1 cellular context compared by ENCODE assay signal in the genomic region with DNA sequence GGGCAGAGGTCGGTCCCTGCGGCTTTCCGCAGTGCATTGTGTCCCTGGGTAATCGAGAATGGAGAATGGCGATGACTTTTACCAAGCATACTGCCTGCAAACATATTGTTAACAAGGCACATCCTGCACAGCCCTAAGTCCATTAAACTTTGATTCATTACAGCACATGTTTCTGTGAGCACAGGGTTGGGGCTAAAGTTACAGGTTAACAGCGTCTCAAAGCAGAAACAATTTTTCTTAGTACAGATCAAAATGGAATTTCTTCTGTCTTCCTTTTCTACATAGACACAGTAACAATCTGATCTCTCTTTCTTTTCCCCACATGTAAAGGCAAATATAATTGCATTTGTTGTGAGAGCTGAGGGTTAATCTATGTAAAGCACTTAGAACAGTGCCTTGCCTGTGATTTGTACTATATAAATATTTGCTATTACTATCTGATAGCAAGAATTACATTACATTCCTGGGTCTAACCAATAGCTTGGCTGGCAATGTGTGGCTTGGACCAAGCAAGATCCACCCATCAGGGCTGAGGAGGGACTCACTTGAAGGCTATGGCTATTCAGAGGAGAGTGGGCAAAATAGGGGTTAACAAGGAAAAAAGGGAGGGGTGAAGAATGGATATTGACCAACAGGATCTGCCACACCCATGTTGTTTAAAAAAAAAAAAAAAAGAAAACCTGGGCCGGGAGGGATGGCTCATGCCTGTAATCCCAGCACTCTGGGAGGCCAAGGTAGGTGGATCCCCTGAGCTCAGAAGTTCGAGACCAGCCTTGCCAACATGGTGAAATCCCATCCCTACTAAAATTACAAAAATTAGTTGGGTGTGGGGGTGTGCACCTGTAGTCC.
TF ChIP-seq lines count a peak whose summit lies in the region.

No MANE protein-coding gene starts in this region.

TF ChIP-seq in HepG2, 621 proteins besides CTCF, POLR2A, EP300 and RAD21 (continued from another document and continues in another):
- TF ChIP-seq, protein P1, sequence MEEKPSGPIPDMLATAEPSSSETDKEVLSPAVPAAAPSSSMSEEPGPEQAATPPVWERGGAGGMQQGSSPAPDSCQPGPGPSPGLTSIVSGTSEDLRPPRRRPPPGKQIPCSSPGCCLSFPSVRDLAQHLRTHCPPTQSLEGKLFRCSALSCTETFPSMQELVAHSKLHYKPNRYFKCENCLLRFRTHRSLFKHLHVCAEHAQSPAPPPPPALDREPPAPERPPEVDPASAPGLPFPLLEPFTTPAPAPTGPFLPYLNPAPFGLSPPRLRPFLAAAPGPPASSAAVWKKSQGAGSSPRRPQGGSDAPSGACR (CRISPR knock-in tag; IDR thresholded peaks at IDR 0.05) = peak; percentile 26; the same call in 1 of the 2 replicates
- TF ChIP-seq RCOR2 (CRISPR knock-in tag; IDR thresholded peaks at IDR 0.05) (peak; percentile 72; the same call in 1 of the 2 replicates), EZH2 (conservative IDR thresholded peaks at IDR 0.05; ENCODE audit: low read depth, low read length) (no peak), MEF2D (CRISPR knock-in tag; IDR thresholded peaks at IDR 0.05) (no peak), ZNF30 (CRISPR knock-in tag; IDR thresholded peaks at IDR 0.05) (no peak), ZNF460 (CRISPR knock-in tag; IDR thresholded peaks at IDR 0.05; ENCODE audit: borderline replicate concordance) (no peak; the same call in 1 of the 2 replicates), CBX5 (CRISPR knock-in tag; IDR thresholded peaks at IDR 0.05; ENCODE audit: borderline replicate concordance) (no peak), TARDBP (CRISPR knock-in tag; IDR thresholded peaks at IDR 0.05) (0 out of 2 replicates have a peak, but pooled peaks have one; percentile 42), ZNF614 (CRISPR knock-in tag; IDR thresholded peaks at IDR 0.05; ENCODE audit: borderline replicate concordance) (no peak), PRPF4 (IDR thresholded peaks at IDR 0.05; ENCODE audit: low read depth, low read length, poor library complexity, severe bottlenecking) (no peak), ZNF562 (CRISPR knock-in tag; IDR thresholded peaks at IDR 0.05; ENCODE audit: borderline replicate concordance) (no peak), ZNF235 (CRISPR knock-in tag; IDR thresholded peaks at IDR 0.05; ENCODE audit: borderline replicate concordance) (no peak), ZSCAN21 (CRISPR knock-in tag; IDR thresholded peaks at IDR 0.05; ENCODE audit: borderline replicate concordance) (no peak), ZNF335 (CRISPR knock-in tag; IDR thresholded peaks at IDR 0.05) (peak; percentile 6; the same call in 1 of the 2 replicates), YY1 (IDR thresholded peaks at IDR 0.05; ENCODE audit: insufficient read depth, insufficient replicate concordance, low read depth, low read length) (no peak), KAT2B (IDR thresholded peaks at IDR 0.05; ENCODE audit: borderline replicate concordance, low read depth, low read length) (no peak), ZNF644 (CRISPR knock-in tag; IDR thresholded peaks at IDR 0.05; ENCODE audit: low read depth) (0 out of 2 replicates have a peak, but pooled peaks have one; percentile 21), DPF2 (CRISPR knock-in tag; IDR thresholded peaks at IDR 0.05; ENCODE audit: borderline replicate concordance, low read depth) (peak; percentile 15; the same call in 1 of the 2 replicates), ASH2L (IDR thresholded peaks at IDR 0.05; ENCODE audit: insufficient read length, low read depth, low read length) (no peak), RARA (CRISPR knock-in tag; IDR thresholded peaks at IDR 0.05) (0 out of 2 replicates have a peak, but pooled peaks have one; percentile 21), MEIS1 (CRISPR knock-in tag; IDR thresholded peaks at IDR 0.05; ENCODE audit: borderline replicate concordance) (0 out of 2 replicates have a peak, but pooled peaks have one; percentile 5), ZNF367 (CRISPR knock-in tag; IDR thresholded peaks at IDR 0.05; ENCODE audit: borderline replicate concordance) (no peak)
- TF ChIP-seq, protein P2, sequence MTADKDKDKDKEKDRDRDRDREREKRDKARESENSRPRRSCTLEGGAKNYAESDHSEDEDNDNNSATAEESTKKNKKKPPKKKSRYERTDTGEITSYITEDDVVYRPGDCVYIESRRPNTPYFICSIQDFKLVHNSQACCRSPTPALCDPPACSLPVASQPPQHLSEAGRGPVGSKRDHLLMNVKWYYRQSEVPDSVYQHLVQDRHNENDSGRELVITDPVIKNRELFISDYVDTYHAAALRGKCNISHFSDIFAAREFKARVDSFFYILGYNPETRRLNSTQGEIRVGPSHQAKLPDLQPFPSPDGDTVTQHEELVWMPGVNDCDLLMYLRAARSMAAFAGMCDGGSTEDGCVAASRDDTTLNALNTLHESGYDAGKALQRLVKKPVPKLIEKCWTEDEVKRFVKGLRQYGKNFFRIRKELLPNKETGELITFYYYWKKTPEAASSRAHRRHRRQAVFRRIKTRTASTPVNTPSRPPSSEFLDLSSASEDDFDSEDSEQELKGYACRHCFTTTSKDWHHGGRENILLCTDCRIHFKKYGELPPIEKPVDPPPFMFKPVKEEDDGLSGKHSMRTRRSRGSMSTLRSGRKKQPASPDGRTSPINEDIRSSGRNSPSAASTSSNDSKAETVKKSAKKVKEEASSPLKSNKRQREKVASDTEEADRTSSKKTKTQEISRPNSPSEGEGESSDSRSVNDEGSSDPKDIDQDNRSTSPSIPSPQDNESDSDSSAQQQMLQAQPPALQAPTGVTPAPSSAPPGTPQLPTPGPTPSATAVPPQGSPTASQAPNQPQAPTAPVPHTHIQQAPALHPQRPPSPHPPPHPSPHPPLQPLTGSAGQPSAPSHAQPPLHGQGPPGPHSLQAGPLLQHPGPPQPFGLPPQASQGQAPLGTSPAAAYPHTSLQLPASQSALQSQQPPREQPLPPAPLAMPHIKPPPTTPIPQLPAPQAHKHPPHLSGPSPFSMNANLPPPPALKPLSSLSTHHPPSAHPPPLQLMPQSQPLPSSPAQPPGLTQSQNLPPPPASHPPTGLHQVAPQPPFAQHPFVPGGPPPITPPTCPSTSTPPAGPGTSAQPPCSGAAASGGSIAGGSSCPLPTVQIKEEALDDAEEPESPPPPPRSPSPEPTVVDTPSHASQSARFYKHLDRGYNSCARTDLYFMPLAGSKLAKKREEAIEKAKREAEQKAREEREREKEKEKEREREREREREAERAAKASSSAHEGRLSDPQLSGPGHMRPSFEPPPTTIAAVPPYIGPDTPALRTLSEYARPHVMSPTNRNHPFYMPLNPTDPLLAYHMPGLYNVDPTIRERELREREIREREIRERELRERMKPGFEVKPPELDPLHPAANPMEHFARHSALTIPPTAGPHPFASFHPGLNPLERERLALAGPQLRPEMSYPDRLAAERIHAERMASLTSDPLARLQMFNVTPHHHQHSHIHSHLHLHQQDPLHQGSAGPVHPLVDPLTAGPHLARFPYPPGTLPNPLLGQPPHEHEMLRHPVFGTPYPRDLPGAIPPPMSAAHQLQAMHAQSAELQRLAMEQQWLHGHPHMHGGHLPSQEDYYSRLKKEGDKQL (CRISPR knock-in tag; IDR thresholded peaks at IDR 0.05; ENCODE audit: low read depth) = peak; percentile 33; the same call in 1 of the 2 replicates
- TF ChIP-seq, protein P3, sequence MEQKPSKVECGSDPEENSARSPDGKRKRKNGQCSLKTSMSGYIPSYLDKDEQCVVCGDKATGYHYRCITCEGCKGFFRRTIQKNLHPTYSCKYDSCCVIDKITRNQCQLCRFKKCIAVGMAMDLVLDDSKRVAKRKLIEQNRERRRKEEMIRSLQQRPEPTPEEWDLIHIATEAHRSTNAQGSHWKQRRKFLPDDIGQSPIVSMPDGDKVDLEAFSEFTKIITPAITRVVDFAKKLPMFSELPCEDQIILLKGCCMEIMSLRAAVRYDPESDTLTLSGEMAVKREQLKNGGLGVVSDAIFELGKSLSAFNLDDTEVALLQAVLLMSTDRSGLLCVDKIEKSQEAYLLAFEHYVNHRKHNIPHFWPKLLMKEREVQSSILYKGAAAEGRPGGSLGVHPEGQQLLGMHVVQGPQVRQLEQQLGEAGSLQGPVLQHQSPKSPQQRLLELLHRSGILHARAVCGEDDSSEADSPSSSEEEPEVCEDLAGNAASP (CRISPR knock-in tag; IDR thresholded peaks at IDR 0.05; ENCODE audit: borderline replicate concordance) = no peak
- TF ChIP-seq, protein P4, sequence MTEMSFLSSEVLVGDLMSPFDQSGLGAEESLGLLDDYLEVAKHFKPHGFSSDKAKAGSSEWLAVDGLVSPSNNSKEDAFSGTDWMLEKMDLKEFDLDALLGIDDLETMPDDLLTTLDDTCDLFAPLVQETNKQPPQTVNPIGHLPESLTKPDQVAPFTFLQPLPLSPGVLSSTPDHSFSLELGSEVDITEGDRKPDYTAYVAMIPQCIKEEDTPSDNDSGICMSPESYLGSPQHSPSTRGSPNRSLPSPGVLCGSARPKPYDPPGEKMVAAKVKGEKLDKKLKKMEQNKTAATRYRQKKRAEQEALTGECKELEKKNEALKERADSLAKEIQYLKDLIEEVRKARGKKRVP (CRISPR knock-in tag; IDR thresholded peaks at IDR 0.05) = 0 out of 4 replicates have a peak, but pooled peaks of 1 of the 2 experiments have one; percentile 24
- TF ChIP-seq, protein P5, sequence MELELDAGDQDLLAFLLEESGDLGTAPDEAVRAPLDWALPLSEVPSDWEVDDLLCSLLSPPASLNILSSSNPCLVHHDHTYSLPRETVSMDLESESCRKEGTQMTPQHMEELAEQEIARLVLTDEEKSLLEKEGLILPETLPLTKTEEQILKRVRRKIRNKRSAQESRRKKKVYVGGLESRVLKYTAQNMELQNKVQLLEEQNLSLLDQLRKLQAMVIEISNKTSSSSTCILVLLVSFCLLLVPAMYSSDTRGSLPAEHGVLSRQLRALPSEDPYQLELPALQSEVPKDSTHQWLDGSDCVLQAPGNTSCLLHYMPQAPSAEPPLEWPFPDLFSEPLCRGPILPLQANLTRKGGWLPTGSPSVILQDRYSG (CRISPR knock-in tag; IDR thresholded peaks at IDR 0.05) = no peak
- TF ChIP-seq, protein P6, sequence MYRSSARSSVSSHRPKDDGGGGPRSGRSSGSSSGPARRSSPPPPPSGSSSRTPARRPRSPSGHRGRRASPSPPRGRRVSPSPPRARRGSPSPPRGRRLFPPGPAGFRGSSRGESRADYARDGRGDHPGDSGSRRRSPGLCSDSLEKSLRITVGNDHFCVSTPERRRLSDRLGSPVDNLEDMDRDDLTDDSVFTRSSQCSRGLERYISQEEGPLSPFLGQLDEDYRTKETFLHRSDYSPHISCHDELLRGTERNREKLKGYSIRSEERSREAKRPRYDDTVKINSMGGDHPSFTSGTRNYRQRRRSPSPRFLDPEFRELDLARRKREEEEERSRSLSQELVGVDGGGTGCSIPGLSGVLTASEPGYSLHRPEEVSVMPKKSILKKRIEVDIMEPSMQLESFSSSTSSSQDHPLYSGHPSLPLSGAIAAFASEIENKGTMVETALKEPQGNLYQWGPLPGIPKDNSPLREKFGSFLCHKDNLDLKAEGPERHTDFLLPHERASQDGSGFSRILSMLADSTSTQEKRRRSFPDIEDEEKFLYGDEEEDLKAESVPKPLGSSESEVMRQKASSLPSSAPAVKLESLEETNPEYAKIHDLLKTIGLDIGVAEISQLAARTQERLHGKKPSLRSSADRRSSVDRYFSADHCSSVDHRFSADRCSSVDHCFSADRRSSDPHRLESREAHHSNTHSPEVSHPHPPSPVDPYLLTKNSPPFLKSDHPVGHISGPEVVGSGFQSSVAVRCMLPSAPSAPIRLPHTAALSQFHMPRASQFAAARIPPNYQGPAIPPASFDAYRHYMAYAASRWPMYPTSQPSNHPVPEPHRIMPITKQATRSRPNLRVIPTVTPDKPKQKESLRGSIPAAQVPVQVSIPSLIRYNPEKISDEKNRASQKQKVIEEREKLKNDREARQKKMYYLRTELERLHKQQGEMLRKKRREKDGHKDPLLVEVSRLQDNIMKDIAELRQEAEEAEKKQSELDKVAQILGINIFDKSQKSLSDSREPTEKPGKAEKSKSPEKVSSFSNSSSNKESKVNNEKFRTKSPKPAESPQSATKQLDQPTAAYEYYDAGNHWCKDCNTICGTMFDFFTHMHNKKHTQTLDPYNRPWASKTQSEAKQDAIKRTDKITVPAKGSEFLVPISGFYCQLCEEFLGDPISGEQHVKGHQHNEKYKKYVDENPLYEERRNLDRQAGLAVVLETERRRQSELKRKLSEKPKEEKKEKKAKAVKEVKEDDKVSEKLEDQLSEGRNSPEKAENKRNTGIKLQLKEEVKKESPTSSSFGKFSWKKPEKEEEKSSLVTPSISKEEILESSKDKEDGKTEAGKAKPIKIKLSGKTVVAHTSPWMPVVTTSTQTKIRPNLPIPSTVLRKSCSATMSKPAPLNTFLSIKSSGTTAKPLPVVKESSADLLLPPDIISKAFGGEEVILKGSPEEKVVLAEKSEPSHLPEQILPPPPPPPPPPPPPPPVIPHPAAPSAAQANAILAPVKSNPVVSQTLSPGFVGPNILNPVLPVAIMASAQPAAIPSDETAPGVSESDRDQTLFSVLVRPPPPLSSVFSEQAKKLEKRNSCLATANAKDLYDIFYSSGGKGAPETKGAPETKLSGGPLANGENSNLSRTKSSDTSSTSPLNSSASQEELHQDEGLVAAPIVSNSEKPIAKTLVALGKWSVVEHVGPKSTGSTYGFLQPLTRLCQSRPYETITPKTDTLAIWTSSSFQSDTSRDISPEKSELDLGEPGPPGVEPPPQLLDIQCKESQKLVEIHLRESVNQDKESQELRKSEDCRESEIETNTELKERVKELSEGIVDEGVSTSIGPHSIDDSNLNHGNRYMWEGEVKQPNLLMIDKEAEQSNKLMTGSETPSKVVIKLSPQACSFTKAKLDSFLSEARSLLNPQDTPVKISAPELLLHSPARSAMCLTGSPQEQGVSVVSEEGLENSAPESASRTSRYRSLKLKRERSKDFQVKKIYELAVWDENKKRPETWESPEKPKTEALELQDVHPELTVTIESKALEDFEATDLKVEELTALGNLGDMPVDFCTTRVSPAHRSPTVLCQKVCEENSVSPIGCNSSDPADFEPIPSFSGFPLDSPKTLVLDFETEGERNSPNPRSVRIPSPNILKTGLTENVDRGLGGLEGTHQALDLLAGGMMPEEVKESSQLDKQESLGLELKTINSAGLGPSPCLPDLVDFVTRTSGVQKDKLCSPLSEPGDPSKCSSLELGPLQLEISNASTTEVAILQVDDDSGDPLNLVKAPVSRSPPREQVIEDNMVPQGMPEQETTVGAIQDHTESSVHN (CRISPR knock-in tag; IDR thresholded peaks at IDR 0.05) = no peak
- TF ChIP-seq, protein P7, sequence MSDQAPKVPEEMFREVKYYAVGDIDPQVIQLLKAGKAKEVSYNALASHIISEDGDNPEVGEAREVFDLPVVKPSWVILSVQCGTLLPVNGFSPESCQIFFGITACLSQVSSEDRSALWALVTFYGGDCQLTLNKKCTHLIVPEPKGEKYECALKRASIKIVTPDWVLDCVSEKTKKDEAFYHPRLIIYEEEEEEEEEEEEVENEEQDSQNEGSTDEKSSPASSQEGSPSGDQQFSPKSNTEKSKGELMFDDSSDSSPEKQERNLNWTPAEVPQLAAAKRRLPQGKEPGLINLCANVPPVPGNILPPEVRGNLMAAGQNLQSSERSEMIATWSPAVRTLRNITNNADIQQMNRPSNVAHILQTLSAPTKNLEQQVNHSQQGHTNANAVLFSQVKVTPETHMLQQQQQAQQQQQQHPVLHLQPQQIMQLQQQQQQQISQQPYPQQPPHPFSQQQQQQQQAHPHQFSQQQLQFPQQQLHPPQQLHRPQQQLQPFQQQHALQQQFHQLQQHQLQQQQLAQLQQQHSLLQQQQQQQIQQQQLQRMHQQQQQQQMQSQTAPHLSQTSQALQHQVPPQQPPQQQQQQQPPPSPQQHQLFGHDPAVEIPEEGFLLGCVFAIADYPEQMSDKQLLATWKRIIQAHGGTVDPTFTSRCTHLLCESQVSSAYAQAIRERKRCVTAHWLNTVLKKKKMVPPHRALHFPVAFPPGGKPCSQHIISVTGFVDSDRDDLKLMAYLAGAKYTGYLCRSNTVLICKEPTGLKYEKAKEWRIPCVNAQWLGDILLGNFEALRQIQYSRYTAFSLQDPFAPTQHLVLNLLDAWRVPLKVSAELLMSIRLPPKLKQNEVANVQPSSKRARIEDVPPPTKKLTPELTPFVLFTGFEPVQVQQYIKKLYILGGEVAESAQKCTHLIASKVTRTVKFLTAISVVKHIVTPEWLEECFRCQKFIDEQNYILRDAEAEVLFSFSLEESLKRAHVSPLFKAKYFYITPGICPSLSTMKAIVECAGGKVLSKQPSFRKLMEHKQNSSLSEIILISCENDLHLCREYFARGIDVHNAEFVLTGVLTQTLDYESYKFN (CRISPR knock-in tag; conservative IDR thresholded peaks at IDR 0.05) = peak; percentile 36
